In genomic region chr16:19967561-19967960, GRCh38 we compare ENCODE assay signal across 23 cellular contexts.
"Had no signal": no experiment of that assay in that cellular context is flagged by ENCODE, and none has a peak within 500 bp of the region (broad histone marks: within the 10 kb centered on the region; RNA-seq: fewer than 3 reads in every experiment).

No MANE protein-coding gene starts in this region.

- H3K36me3 Mint-ChIP-seq: activated naive CD8-positive, alpha-beta T cell; naive thymus-derived CD8-positive, alpha-beta T cell had no signal

- H3K4me3 ChIP-seq: adrenal gland, ascending aorta, left ventricle myocardium inferior, spleen, upper lobe of right lung had no signal

- H3K27me3 ChIP-seq: adrenal gland, ascending aorta, brain microvascular endothelial cell had no signal

- H3K9me3 Mint-ChIP-seq: activated T-cell treated with anti-CD3 and anti-CD28 coated beads, Interleukin-2, amount 50 U/mL, for 24 hours; activated T-helper 17 cell treated with anti-CD3 and anti-CD28 coated beads, Interleukin-2, amount 50 U/mL, for 72 hours; effector memory CD8-positive, alpha-beta T cell; T-helper 2 cell treated with Interferon-gamma antibody and Interleukin-4, amounts not matched to agents 5 μg/mL and 100 μg/mL, for 36 hours had no signal

- H3K27ac ChIP-seq: adrenal gland, ascending aorta, brain microvascular endothelial cell, left ventricle myocardium inferior, spleen, upper lobe of right lung had no signal

- H3K4me1 Mint-ChIP-seq: activated T-helper 17 cell treated with anti-CD3 and anti-CD28 coated beads, Interleukin-2, amount 50 U/mL, for 72 hours; naive thymus-derived CD8-positive, alpha-beta T cell had no signal

- H3K9me3 ChIP-seq: adrenal gland, ascending aorta, upper lobe of right lung had no signal

- H3K4me1 ChIP-seq: adrenal gland, ascending aorta, left ventricle myocardium inferior, spleen, upper lobe of right lung had no signal

- H3K4me3 Mint-ChIP-seq: activated naive CD8-positive, alpha-beta T cell; activated T-cell treated with anti-CD3 and anti-CD28 coated beads, Interleukin-2, amount 50 U/mL, for 24 hours; activated T-helper 17 cell treated with anti-CD3 and anti-CD28 coated beads, Interleukin-2, amount 50 U/mL, for 72 hours; effector memory CD8-positive, alpha-beta T cell; naive thymus-derived CD8-positive, alpha-beta T cell; T-helper 2 cell treated with Interferon-gamma antibody and Interleukin-4, amounts not matched to agents 5 μg/mL and 100 μg/mL, for 36 hours had no signal

- ATAC-seq: activated T-helper 17 cell treated with anti-CD3 and anti-CD28 coated beads, Interleukin-2, amount 50 U/mL, for 72 hours; effector memory CD8-positive, alpha-beta T cell; esophagus mucosa; naive thymus-derived CD8-positive, alpha-beta T cell; stimulated activated naive CD8-positive, alpha-beta T cell treated with anti-CD3 and anti-CD28 coated beads, Interleukin-15, Interleukin-2, amounts not matched to agents 100 U/mL and 50 U/mL, for 24 hours; upper lobe of right lung had no signal

- DNase-seq: activated CD8-positive, alpha-beta memory T cell treated with anti-CD3 and anti-CD28 coated beads for 24 hours; activated CD8-positive, alpha-beta memory T cell treated with anti-CD3 and anti-CD28 coated beads, Interleukin-2, amount 50 U/mL, for 4 hours; activated naive CD4-positive, alpha-beta T cell; activated T-cell treated with anti-CD3 and anti-CD28 coated beads, Interleukin-2, amount 50 U/mL, for 24 hours; adrenal gland; brain microvascular endothelial cell; caudate nucleus; effector memory CD8-positive, alpha-beta T cell; foreskin melanocyte; hippocampal formation; left ventricle myocardium inferior; naive thymus-derived CD8-positive, alpha-beta T cell; retina; spleen; stimulated activated CD4-positive, alpha-beta T cell treated with anti-CD3 and anti-CD28 coated beads, Interleukin-4, amount 100 ng/mL, for 24 hours; stimulated activated naive CD8-positive, alpha-beta T cell treated with anti-CD3 and anti-CD28 coated beads, Interleukin-15, Interleukin-2, amounts not matched to agents 100 U/mL and 50 U/mL, for 24 hours; upper lobe of right lung had no signal

- H3K36me3 ChIP-seq: adrenal gland, ascending aorta, brain microvascular endothelial cell, left ventricle myocardium inferior, spleen, upper lobe of right lung had no signal

- H3K27ac Mint-ChIP-seq: activated naive CD8-positive, alpha-beta T cell; activated T-cell treated with anti-CD3 and anti-CD28 coated beads, Interleukin-2, amount 50 U/mL, for 24 hours; activated T-helper 17 cell treated with anti-CD3 and anti-CD28 coated beads, Interleukin-2, amount 50 U/mL, for 72 hours; effector memory CD8-positive, alpha-beta T cell; naive thymus-derived CD8-positive, alpha-beta T cell; progenitor cell of endocrine pancreas; T-helper 2 cell treated with Interferon-gamma antibody and Interleukin-4, amounts not matched to agents 5 μg/mL and 100 μg/mL, for 36 hours had no signal
